In the genomic region with DNA sequence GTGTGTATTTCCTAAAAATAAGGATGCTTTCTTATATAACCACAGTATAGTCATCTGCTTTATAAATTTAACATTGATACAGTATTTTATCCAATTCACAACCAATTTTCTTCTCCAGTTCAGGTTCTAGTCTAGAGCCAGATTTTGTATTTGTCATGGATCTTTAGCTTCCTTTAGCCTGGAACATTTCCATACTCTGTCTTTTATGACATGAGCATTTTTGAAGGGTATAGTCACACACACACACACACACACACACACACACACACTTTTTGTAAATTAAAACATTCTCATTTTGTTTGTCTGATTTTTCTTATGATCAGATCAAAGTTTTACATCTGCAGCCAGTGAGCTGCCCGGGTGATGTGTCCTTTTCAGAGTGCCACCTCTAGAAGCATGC, we compare ENCODE assay signal across 22 cellular contexts. TPM values are rescaled to one million over a fixed set of nuclear protein-coding genes. Genes with fewer than 3 reads are reported as not detected.
DNase-seq lines count a peak whose midpoint lies in the region; ATAC-seq, FAIRE-seq and TF ChIP-seq lines count a peak whose summit lies in the region.
"Had no signal": no experiment of that assay in that cellular context is flagged by ENCODE, and none has a peak within 500 bp of the region (broad histone marks: within the 10 kb centered on the region; RNA-seq: fewer than 3 reads in every experiment).

No MANE protein-coding gene starts in this region.

- no peak overlapping the region for H2AK5ac ChIP-seq in H9 (ENCODE audit: insufficient read length, low read length)

- H3K56ac ChIP-seq in H9 (ENCODE audit: insufficient read length, low read depth, low read length) = no peak overlapping the region

- H3K23me2 ChIP-seq in H9 (ENCODE audit: insufficient read length, low read depth, low read length, poor library complexity, severe bottlenecking) = no peaks in the 10 kb centered on the region

- no peak overlapping the region for H3K14ac ChIP-seq in H9 (ENCODE audit: insufficient read depth, low read length)

- H3K9ac ChIP-seq in H9 (ENCODE audit: extremely low read depth, insufficient read length, low read length) = no peak overlapping the region
- H3K9ac ChIP-seq: BLaER1 treated with 17β-estradiol and CSF1 and Interleukin-3, amounts not matched to agents 10 nM and 100 nM had no signal

- no peaks in the 10 kb centered on the region for H3K79me1 ChIP-seq in H9 (ENCODE audit: insufficient read depth, low read depth, low read length, poor library complexity, severe bottlenecking)

- H3K27me3 Mint-ChIP-seq in H9 (ENCODE audit: low read depth) (no peaks in the 10 kb centered on the region), WTC11 (ENCODE audit: low read depth) (no peaks in the 10 kb centered on the region)
- no peaks in the 10 kb centered on the region for H3K27me3 Mint-ChIP-seq in stimulated activated naive B cell treated with anti-CD40 and anti-IgM and Interleukin-4, amounts not matched to agents 10 μg/mL and 1 μg/mL and 100 μg/mL, for 72 hours

- ATAC-seq in WTC11 (no peak), pancreas (no peak)
- ATAC-seq in stimulated activated naive B cell treated with anti-CD40 and anti-IgM and Interleukin-4, amounts not matched to agents 10 μg/mL and 1 μg/mL and 100 μg/mL, for 72 hours (replicated peaks) = no peak
- ATAC-seq: CD8-positive, alpha-beta T cell had no signal

- H3K36me3 Mint-ChIP-seq in H9 (ENCODE audit: insufficient read depth in 1 of 3, low read depth in 3 of 3) (peaks cover 0 to 14% (median under 1%) of the 10 kb centered on the region in 3 experiments; a peak in 5 of 7 replicates), WTC11 (peaks cover 6% of the 10 kb centered on the region; the same call in 1 of the 2 replicates)
- H3K36me3 Mint-ChIP-seq in stimulated activated naive B cell treated with anti-CD40 and anti-IgM and Interleukin-4, amounts not matched to agents 10 μg/mL and 1 μg/mL and 100 μg/mL, for 72 hours = peaks cover 9 to 20% of the 10 kb centered on the region in 2 donors

- no peak overlapping the region for H4K91ac ChIP-seq in H9 (ENCODE audit: insufficient read length, low read depth, low read length)

- no CpG with 5 or more reads among the region's 1 CpG for WGBS in H9 (ENCODE audit: extremely low coverage, insufficient read length, low lambda C conversion rate)
- 93% methylated on average over 1 of the region's 1 CpG for WGBS in pancreas, 2 donors

- H4K8ac ChIP-seq in H9 (replicated peaks; ENCODE audit: insufficient read length, low read depth, low read length) = no peak overlapping the region

- no peak overlapping the region for H2BK12ac ChIP-seq in H9 (ENCODE audit: insufficient read length, low read depth, low read length)

- no peak overlapping the region for H2BK20ac ChIP-seq in H9 (ENCODE audit: low read depth, low read length, poor library complexity, severe bottlenecking)

- H3K27ac ChIP-seq in H9 (ENCODE audit: insufficient read length, low read depth, low read length) (no peak overlapping the region), pancreas (no peak overlapping the region)
- H3K27ac ChIP-seq: BLaER1 treated with 17β-estradiol and CSF1 and Interleukin-3, amounts not matched to agents 10 nM and 100 nM; SJCRH30 had no signal

- intact Hi-C loops in pancreas (cut with DNase I) = no loop called here

- no peak overlapping the region for H2BK15ac ChIP-seq in H9 (ENCODE audit: low read depth, low read length)

- H2AFZ ChIP-seq in H9 (ENCODE audit: low read length) = no peak overlapping the region

- H3K4me3 Mint-ChIP-seq in H9 = no peak overlapping the region
- H3K4me3 Mint-ChIP-seq in WTC11 = no peak overlapping the region
- H3K4me3 Mint-ChIP-seq in stimulated activated naive B cell treated with anti-CD40 and anti-IgM and Interleukin-4, amounts not matched to agents 10 μg/mL and 1 μg/mL and 100 μg/mL, for 72 hours = no peak overlapping the region
- H3K4me3 Mint-ChIP-seq: CD8-positive, alpha-beta T cell had no signal

- H3K9me3 Mint-ChIP-seq in H9 (no peaks in the 10 kb centered on the region), WTC11 (no peaks in the 10 kb centered on the region)
- H3K9me3 Mint-ChIP-seq in stimulated activated naive B cell treated with anti-CD40 and anti-IgM and Interleukin-4, amounts not matched to agents 10 μg/mL and 1 μg/mL and 100 μg/mL, for 72 hours = no peaks in the 10 kb centered on the region
- H3K9me3 Mint-ChIP-seq: CD8-positive, alpha-beta T cell had no signal

- CTCF ChIA-PET in WTC11 (lab: Charles Lee) = interaction anchor here (0.5 to 0.6 kb wide), 3 partner anchors 156 to 555 kb away, joined by 3 to 4 read pairs (median 4); no protein-coding TSS in a partner anchor

- POLR2A ChIA-PET in WTC11 (lab: Charles Lee) = interaction anchor here (0.7 kb wide), 1 partner anchor 26 kb away, joined by 3 read pairs; a partner anchor contains a TSS

- no peaks in the 10 kb centered on the region for H3K79me2 ChIP-seq in H9 (ENCODE audit: insufficient read depth, low read length)

- H3K4me2 ChIP-seq in H9 (ENCODE audit: insufficient read depth, insufficient read length, low read length) = no peak overlapping the region
- H3K4me2 ChIP-seq: BLaER1 treated with 17β-estradiol and CSF1 and Interleukin-3, amounts not matched to agents 10 nM and 100 nM had no signal

- H3K4ac ChIP-seq in H9 (ENCODE audit: low read depth, low read length) = no peak overlapping the region

- no peak overlapping the region for H2BK5ac ChIP-seq in H9 (ENCODE audit: insufficient read length, low read length)

- no peak for FAIRE-seq in pancreas (lab: Jason Lieb, UNC)
- FAIRE-seq: A204.1 had no signal

- H3K4me1 Mint-ChIP-seq in H9 (peaks cover 9 to 15% of the 10 kb centered on the region in 2 experiments), WTC11 (peaks cover 22% of the 10 kb centered on the region)
- H3K4me1 Mint-ChIP-seq in stimulated activated naive B cell treated with anti-CD40 and anti-IgM and Interleukin-4, amounts not matched to agents 10 μg/mL and 1 μg/mL and 100 μg/mL, for 72 hours = peaks cover 10 to 14% of the 10 kb centered on the region in 2 donors

- H3K36me3 ChIP-seq in pancreas = no peaks in the 10 kb centered on the region
- H3K36me3 ChIP-seq: MG63 had no signal

- TF ChIP-seq CTCF in AG09309 (IDR thresholded peaks at IDR 0.05; ENCODE audit: control insufficient read depth, insufficient read depth, low read depth, low read length, missing control alignments) (no peak), H9 (conservative IDR thresholded peaks at IDR 0.05) (no peak), WTC11 (IDR thresholded peaks at IDR 0.05) (no peak), fibroblast of mammary gland (conservative IDR thresholded peaks at IDR 0.05; ENCODE audit: control insufficient read depth, insufficient read depth, low read depth, low read length) (no peak), pancreas (IDR thresholded peaks at IDR 0.05) (no peak)

- no peak overlapping the region for H4K5ac ChIP-seq in H9 (ENCODE audit: insufficient read length, low read depth, low read length)

- H3K18ac ChIP-seq in H9 (ENCODE audit: insufficient read length, low read depth, low read length) = no peak overlapping the region

- H3K27ac Mint-ChIP-seq in H9 (peak overlapping the region in 2 of 3 experiments; percentile 20 to 71; a peak in 3 of 7 replicates), WTC11 (peak overlapping the region; percentile 60; the same call in 1 of the 2 replicates)
- no peak overlapping the region for H3K27ac Mint-ChIP-seq in stimulated activated naive B cell treated with anti-CD40 and anti-IgM and Interleukin-4, amounts not matched to agents 10 μg/mL and 1 μg/mL and 100 μg/mL, for 72 hours
- H3K27ac Mint-ChIP-seq: CD8-positive, alpha-beta T cell had no signal

- H2BK120ac ChIP-seq in H9 (ENCODE audit: low read depth, low read length, poor library complexity, severe bottlenecking) = no peak overlapping the region

- H3K4me3 ChIP-seq in AG09309 (ENCODE audit: control insufficient read depth, low read depth, low read length) (no peak overlapping the region), fibroblast of mammary gland (ENCODE audit: control insufficient read depth, low read depth, low read length) (no peak overlapping the region), pancreas (no peak overlapping the region)
- H3K4me3 ChIP-seq: BLaER1 treated with 17β-estradiol and CSF1 and Interleukin-3, amounts not matched to agents 10 nM and 100 nM; MG63; SJCRH30 had no signal

- DNase-seq in AG09309 (ENCODE audit: low read depth) (peak; percentile 7), H9 (no peak), WTC11 (ENCODE audit: low spot score) (no peak), fibroblast of mammary gland (ENCODE audit: low read depth) (peak; percentile 31), retina (no peak), pancreas (no peak), NOMO-1 treated with dmso at 0.1 percent for 144 hours (lab: John Stamatoyannopoulos, UW; ENCODE audit: unreplicated experiment) (no peak)
- no peak for DNase-seq in stimulated activated naive B cell treated with anti-CD40 and anti-IgM and Interleukin-4, amounts not matched to agents 10 μg/mL and 1 μg/mL and 100 μg/mL, for 72 hours
- DNase-seq: CD8-positive, alpha-beta T cell; DMS53; H7; Kasumi-1; MG63; NCI-H1048; NCI-H1436; NCI-H1930; NCI-H226; NCI-H524; NCI-H82; SJCRH30 had no signal

- H4K20me1 ChIP-seq in H9 (ENCODE audit: control insufficient read depth, insufficient read depth, insufficient read length) = no peaks in the 10 kb centered on the region
- H4K20me1 ChIP-seq: BLaER1 treated with 17β-estradiol and CSF1 and Interleukin-3, amounts not matched to agents 10 nM and 100 nM had no signal

- H3K9me3 ChIP-seq in H9 (ENCODE audit: control insufficient read depth, low read depth, low read length) = no peaks in the 10 kb centered on the region
- no peaks in the 10 kb centered on the region for H3K9me3 ChIP-seq in pancreas
- H3K9me3 ChIP-seq: BLaER1 treated with 17β-estradiol and CSF1 and Interleukin-3, amounts not matched to agents 10 nM and 100 nM; MG63; SJCRH30 had no signal

- H3K27me3 ChIP-seq in H9 (ENCODE audit: insufficient read depth, low read length) = no peaks in the 10 kb centered on the region
- no peaks in the 10 kb centered on the region for H3K27me3 ChIP-seq in pancreas
- H3K27me3 ChIP-seq: BLaER1 treated with 17β-estradiol and CSF1 and Interleukin-3, amounts not matched to agents 10 nM and 100 nM; MG63; SJCRH30 had no signal

- H3K4me1 ChIP-seq in H9 (ENCODE audit: insufficient read depth, low read length) (no peaks in the 10 kb centered on the region; the same call in 1 of the 2 replicates), pancreas (peaks cover 4 to 19% (median 16%) of the 10 kb centered on the region in 3 donors)
- H3K4me1 ChIP-seq: SJCRH30 had no signal

- H3K23ac ChIP-seq in H9 (ENCODE audit: insufficient read length, low read depth, low read length) = no peak overlapping the region

- no peak overlapping the region for H3T11ph ChIP-seq in H9 (ENCODE audit: low read length)

RNA-seq across cellular contexts. Expression of a gene that starts 25.4 kb away (rescaled TPM):
- 19.1 and 23.5 TPM in 2 replicates for total RNA-seq in H9 (2021)
- 13.0 to 17.5 TPM (median 15.1 TPM) in 3 replicates for total RNA-seq in WTC11 (2021)
- total RNA-seq in pancreas = 10 to 100 TPM in 3 of 6 donors, 1 to 10 TPM in 3; 8.3 to 11.8 (median 9.9) TPM
- polyA plus RNA-seq in pancreas = 10 to 100 TPM; 12.9 to 17.6 TPM

RNA-seq across cellular contexts. Expression of a gene that starts 31.8 kb away (rescaled TPM):
- total RNA-seq in H9 (2021) (9.6 and 9.9 TPM in 2 replicates), WTC11 (2021) (5.2 to 6.0 TPM (median 5.3 TPM) in 3 replicates), pancreas (10 to 100 TPM in 2 of 6 donors, 1 to 10 TPM in 4; 5.1 to 12.2 (median 9.6) TPM)
- 1 to 10 TPM; 2.9 to 4.9 TPM for polyA plus RNA-seq in pancreas

RNA-seq across cellular contexts. Expression of a gene that starts 46.3 kb away (rescaled TPM):
- total RNA-seq in H9 (2021) = 71.0 and 79.2 TPM in 2 replicates
- 56.4 to 63.7 TPM (median 58.0 TPM) in 3 replicates for total RNA-seq in WTC11 (2021)
- 10 to 100 TPM in 5 of 6 donors, 1 to 10 TPM in 1; 6.8 to 21.7 (median 14.5) TPM for total RNA-seq in pancreas
- 10 to 100 TPM in 1 of 2 donors, 1 to 10 TPM in 1; 5.4 to 13.5 TPM for polyA plus RNA-seq in pancreas

Comparison
In these comparisons a context has a peak if more than half of its experiments do, and no peak if none do; other contexts are left out.
1. DNase-seq: peak in AG09309 (single experiment) and fibroblast of mammary gland (single experiment); none in H9 (single experiment), WTC11 (single experiment), retina (single experiment), pancreas (0 of 6), NOMO-1 treated with dmso at 0.1 percent for 144 hours (single experiment) and stimulated activated naive B cell treated with anti-CD40 and anti-IgM and Interleukin-4, amounts not matched to agents 10 μg/mL and 1 μg/mL and 100 μg/mL, for 72 hours (single experiment).